Comparison of ENCODE assay signal across 8 cellular contexts in genomic region chr2:219228745-219229374, GRCh38. TPM values are rescaled to one million over a fixed set of nuclear protein-coding genes. Genes with fewer than 3 reads are reported as not detected.
DNase-seq lines count a peak whose midpoint lies in the region; ATAC-seq lines count a peak whose summit lies in the region.

No MANE protein-coding gene starts in this region.

- peaks cover 41 to 68% of the 10 kb centered on the region in 2 donors for H3K36me3 Mint-ChIP-seq in activated naive CD4-positive, alpha-beta T cell treated with anti-CD3 and anti-CD28 coated beads, Interleukin-2, amount 50 U/mL, for 72 hours
- H3K36me3 Mint-ChIP-seq in stimulated activated effector memory CD8-positive, alpha-beta T cell treated with anti-CD3 and anti-CD28 coated beads, Interleukin-12 subunit alpha, Interleukin-12 subunit beta, amount 100 ng/mL, for 72 hours, result peaks cover 86% of the 10 kb centered on the region

- H3K4me3 ChIP-seq in iPS-11a (ENCODE audit: low read depth, low read length), result peak overlapping the region; percentile 94

- peak overlapping the region; percentile 98 for H3K4me3 Mint-ChIP-seq in stimulated activated effector memory CD8-positive, alpha-beta T cell treated with anti-CD3 and anti-CD28 coated beads, Interleukin-12 subunit alpha, Interleukin-12 subunit beta, amount 100 ng/mL, for 72 hours

- peak; percentile 11 for DNase-seq in stimulated activated CD4-positive, alpha-beta T cell treated with anti-CD3 and anti-CD28 coated beads, Interleukin-4, amount 100 ng/mL, for 24 hours
- DNase-seq in stimulated activated CD4-positive, alpha-beta T cell treated with anti-CD3 and anti-CD28 coated beads, Interleukin-4, amount 100 ng/mL, for 1 hour, result no peak
- DNase-seq in activated naive CD4-positive, alpha-beta T cell treated with anti-CD3 and anti-CD28 coated beads, Interleukin-2, amount 50 U/mL, for 72 hours (ENCODE audit: low spot score in 2 of 2), result no peak
- DNase-seq in stimulated activated effector memory CD8-positive, alpha-beta T cell treated with anti-CD3 and anti-CD28 coated beads, Interleukin-12 subunit alpha, Interleukin-12 subunit beta, amount 100 ng/mL, for 72 hours (ENCODE audit: low spot score in 2 of 2), result no peak
- no peak for DNase-seq in GOT3 (lab: John Stamatoyannopoulos, UW)
- DNase-seq in dermis blood vessel endothelial cell, result no peak

- H3K4me1 Mint-ChIP-seq in stimulated activated effector memory CD8-positive, alpha-beta T cell treated with anti-CD3 and anti-CD28 coated beads, Interleukin-12 subunit alpha, Interleukin-12 subunit beta, amount 100 ng/mL, for 72 hours, result peaks cover 55% of the 10 kb centered on the region

- H3K9me3 Mint-ChIP-seq in activated naive CD4-positive, alpha-beta T cell treated with anti-CD3 and anti-CD28 coated beads, Interleukin-2, amount 50 U/mL, for 72 hours, result no peaks in the 10 kb centered on the region
- no peaks in the 10 kb centered on the region for H3K9me3 Mint-ChIP-seq in stimulated activated effector memory CD8-positive, alpha-beta T cell treated with anti-CD3 and anti-CD28 coated beads, Interleukin-12 subunit alpha, Interleukin-12 subunit beta, amount 100 ng/mL, for 72 hours

- H3K27ac Mint-ChIP-seq in activated naive CD4-positive, alpha-beta T cell treated with anti-CD3 and anti-CD28 coated beads, Interleukin-2, amount 50 U/mL, for 72 hours, result peak overlapping the region; percentile 68 to 93
- peak overlapping the region; percentile 98 for H3K27ac Mint-ChIP-seq in stimulated activated effector memory CD8-positive, alpha-beta T cell treated with anti-CD3 and anti-CD28 coated beads, Interleukin-12 subunit alpha, Interleukin-12 subunit beta, amount 100 ng/mL, for 72 hours

- peak; percentile 42 for ATAC-seq in HG03135 (IDR thresholded peaks at IDR 0.05; ENCODE audit: unreplicated experiment)
- ATAC-seq in activated naive CD4-positive, alpha-beta T cell treated with anti-CD3 and anti-CD28 coated beads, Interleukin-2, amount 50 U/mL, for 72 hours, result peak in 1 of 2 donors; percentile 28
- peak; percentile 42 for ATAC-seq in stimulated activated effector memory CD8-positive, alpha-beta T cell treated with anti-CD3 and anti-CD28 coated beads, Interleukin-12 subunit alpha, Interleukin-12 subunit beta, amount 100 ng/mL, for 72 hours

RNA-seq across cellular contexts. Expression of gene ATG9A, which starts 0.6 kb away (rescaled TPM):
- 10 to 100 TPM; 49.1 to 80.6 TPM for total RNA-seq in activated naive CD4-positive, alpha-beta T cell treated with anti-CD3 and anti-CD28 coated beads, Interleukin-2, amount 50 U/mL, for 72 hours
- 46.5 and 75.4 TPM in 2 replicates for total RNA-seq in dermis blood vessel endothelial cell

RNA-seq across cellular contexts. Expression of gene ANKZF1, which starts 0.7 kb away (rescaled TPM):
- 100 to 1,000 TPM; 168 to 178 TPM for total RNA-seq in activated naive CD4-positive, alpha-beta T cell treated with anti-CD3 and anti-CD28 coated beads, Interleukin-2, amount 50 U/mL, for 72 hours
- 17.7 and 29.6 TPM in 2 replicates for total RNA-seq in dermis blood vessel endothelial cell

RNA-seq across cellular contexts. Expression of gene ABCB6, which starts 10.1 kb away (rescaled TPM):
- total RNA-seq in activated naive CD4-positive, alpha-beta T cell treated with anti-CD3 and anti-CD28 coated beads, Interleukin-2, amount 50 U/mL, for 72 hours, result 10 to 100 TPM; 27.8 to 46.2 TPM
- total RNA-seq in dermis blood vessel endothelial cell, result 31.8 and 52.4 TPM in 2 replicates

RNA-seq across cellular contexts. Expression of gene GLB1L, which starts 16.4 kb away (rescaled TPM):
- total RNA-seq in activated naive CD4-positive, alpha-beta T cell treated with anti-CD3 and anti-CD28 coated beads, Interleukin-2, amount 50 U/mL, for 72 hours, result 1 to 10 TPM; 2.7 to 6.1 TPM
- 5.7 and 6.5 TPM in 2 replicates for total RNA-seq in dermis blood vessel endothelial cell

RNA-seq across cellular contexts. Expression of gene STK16, which starts 16.4 kb away (rescaled TPM):
- total RNA-seq in activated naive CD4-positive, alpha-beta T cell treated with anti-CD3 and anti-CD28 coated beads, Interleukin-2, amount 50 U/mL, for 72 hours, result 10 to 100 TPM; 25.8 to 36.9 TPM
- 24.3 and 24.7 TPM in 2 replicates for total RNA-seq in dermis blood vessel endothelial cell
